In genomic region chr22:48825802-48826520, GRCh38 we compare ENCODE assay signal across 19 cellular contexts.
"Had no signal": no experiment of that assay in that cellular context is flagged by ENCODE, and none has a peak within 500 bp of the region (broad histone marks: within the 10 kb centered on the region; RNA-seq: fewer than 3 reads in every experiment).

No MANE protein-coding gene starts in this region.

- H3K36me3 ChIP-seq: esophagus muscularis mucosa, gastrocnemius medialis, right atrium auricular region, tibial artery had no signal

- H3K4me3 Mint-ChIP-seq: activated naive CD4-positive, alpha-beta T cell treated with anti-CD3 and anti-CD28 coated beads, Interleukin-2, amount 50 U/mL, for 24 hours; activated T-cell treated with anti-CD3 and anti-CD28 coated beads, Interleukin-2, amount 50 U/mL, for 4 hours; effector memory CD8-positive, alpha-beta T cell; naive B cell; stimulated activated naive CD8-positive, alpha-beta T cell treated with anti-CD3 and anti-CD28 coated beads, Interleukin-15, Interleukin-2, amounts not matched to agents 100 ng/mL and 50 ng/mL, for 24 hours had no signal

- H3K4me1 ChIP-seq: body of pancreas, esophagus muscularis mucosa, gastrocnemius medialis, psoas muscle, right atrium auricular region had no signal

- H3K27me3 ChIP-seq: gastrocnemius medialis, right atrium auricular region had no signal

- H3K4me1 Mint-ChIP-seq: activated naive CD4-positive, alpha-beta T cell treated with anti-CD3 and anti-CD28 coated beads, Interleukin-2, amount 50 U/mL, for 24 hours had no signal

- H3K9me3 ChIP-seq: body of pancreas, gastrocnemius medialis, psoas muscle had no signal

- H3K27ac ChIP-seq: body of pancreas, esophagus muscularis mucosa, gastrocnemius medialis, psoas muscle, right atrium auricular region, tibial artery had no signal

- H3K9me3 Mint-ChIP-seq: activated naive CD4-positive, alpha-beta T cell treated with anti-CD3 and anti-CD28 coated beads, Interleukin-2, amount 50 U/mL, for 24 hours; effector memory CD8-positive, alpha-beta T cell; stimulated activated naive CD8-positive, alpha-beta T cell treated with anti-CD3 and anti-CD28 coated beads, Interleukin-15, Interleukin-2, amounts not matched to agents 100 ng/mL and 50 ng/mL, for 24 hours had no signal

- DNase-seq: activated CD4-positive, alpha-beta T cell treated with anti-CD3 and anti-CD28 coated beads for 1 hour; activated CD8-positive, alpha-beta memory T cell treated with anti-CD3 and anti-CD28 coated beads for 24 hours; activated CD8-positive, alpha-beta memory T cell treated with anti-CD3 and anti-CD28 coated beads, Interleukin-2, amount 50 U/mL, for 4 hours; activated gamma-delta T cell; activated T-cell treated with anti-CD3 and anti-CD28 coated beads, Interleukin-2, amount 50 U/mL, for 4 hours; body of pancreas; effector memory CD8-positive, alpha-beta T cell; gastrocnemius medialis; mesenchymal stem cell; naive B cell; psoas muscle; stimulated activated CD4-positive, alpha-beta T cell treated with anti-CD3 and anti-CD28 coated beads, Interleukin-12 subunit alpha, Interleukin-12 subunit beta, amount 100 ng/mL, for 4 hours; stimulated activated CD4-positive, alpha-beta T cell treated with anti-CD3 and anti-CD28 coated beads, Interleukin-1b, Interleukin-23, amount 100 ng/mL, for 48 hours; T-helper 1 cell had no signal

- ATAC-seq: activated T-cell treated with anti-CD3 and anti-CD28 coated beads, Interleukin-2, amount 50 U/mL, for 4 hours; body of pancreas; effector memory CD8-positive, alpha-beta T cell; gastrocnemius medialis; psoas muscle had no signal

- H3K27ac Mint-ChIP-seq: activated naive CD4-positive, alpha-beta T cell treated with anti-CD3 and anti-CD28 coated beads, Interleukin-2, amount 50 U/mL, for 24 hours; effector memory CD8-positive, alpha-beta T cell; stimulated activated naive CD8-positive, alpha-beta T cell treated with anti-CD3 and anti-CD28 coated beads, Interleukin-15, Interleukin-2, amounts not matched to agents 100 ng/mL and 50 ng/mL, for 24 hours had no signal

- H3K36me3 Mint-ChIP-seq: activated naive CD4-positive, alpha-beta T cell treated with anti-CD3 and anti-CD28 coated beads, Interleukin-2, amount 50 U/mL, for 24 hours; naive B cell had no signal

- H3K4me3 ChIP-seq: body of pancreas, esophagus muscularis mucosa, gastrocnemius medialis, psoas muscle, right atrium auricular region, tibial artery had no signal
